Comparison of ENCODE assay signal across 7 cellular contexts in the genomic region with DNA sequence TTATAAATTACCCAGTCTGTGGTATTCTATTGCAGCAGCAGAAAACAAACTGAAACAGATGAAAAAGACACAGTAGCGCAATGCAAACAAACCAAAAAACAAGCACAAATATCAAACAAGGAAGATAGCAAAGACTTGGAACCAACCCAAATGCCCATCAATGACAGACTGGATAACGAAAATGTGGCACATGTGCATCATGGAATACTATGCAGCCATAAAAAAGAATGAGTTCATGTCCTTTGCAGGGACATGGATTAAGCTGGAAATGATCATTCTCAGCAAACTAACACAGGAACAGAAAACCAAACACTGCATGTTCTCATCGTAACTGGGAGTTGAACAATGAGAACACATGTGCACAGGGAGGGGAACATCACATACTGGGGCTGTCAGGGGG. TPM values are rescaled to one million over a fixed set of nuclear protein-coding genes. Genes with fewer than 3 reads are reported as not detected.
"Had no signal": no experiment of that assay in that cellular context is flagged by ENCODE, and none has a peak within 500 bp of the region (broad histone marks: within the 10 kb centered on the region; RNA-seq: fewer than 3 reads in every experiment).

No MANE protein-coding gene starts in this region.

RNA-seq across cellular contexts. Expression of a gene that starts 30.2 kb away (rescaled TPM):
- total RNA-seq: GM23248, GM23338, H1, H4, H7, H9, HFFc6 had no signal
- polyA plus RNA-seq: GM23248, GM23338, H1 had no signal
